In the genomic region with DNA sequence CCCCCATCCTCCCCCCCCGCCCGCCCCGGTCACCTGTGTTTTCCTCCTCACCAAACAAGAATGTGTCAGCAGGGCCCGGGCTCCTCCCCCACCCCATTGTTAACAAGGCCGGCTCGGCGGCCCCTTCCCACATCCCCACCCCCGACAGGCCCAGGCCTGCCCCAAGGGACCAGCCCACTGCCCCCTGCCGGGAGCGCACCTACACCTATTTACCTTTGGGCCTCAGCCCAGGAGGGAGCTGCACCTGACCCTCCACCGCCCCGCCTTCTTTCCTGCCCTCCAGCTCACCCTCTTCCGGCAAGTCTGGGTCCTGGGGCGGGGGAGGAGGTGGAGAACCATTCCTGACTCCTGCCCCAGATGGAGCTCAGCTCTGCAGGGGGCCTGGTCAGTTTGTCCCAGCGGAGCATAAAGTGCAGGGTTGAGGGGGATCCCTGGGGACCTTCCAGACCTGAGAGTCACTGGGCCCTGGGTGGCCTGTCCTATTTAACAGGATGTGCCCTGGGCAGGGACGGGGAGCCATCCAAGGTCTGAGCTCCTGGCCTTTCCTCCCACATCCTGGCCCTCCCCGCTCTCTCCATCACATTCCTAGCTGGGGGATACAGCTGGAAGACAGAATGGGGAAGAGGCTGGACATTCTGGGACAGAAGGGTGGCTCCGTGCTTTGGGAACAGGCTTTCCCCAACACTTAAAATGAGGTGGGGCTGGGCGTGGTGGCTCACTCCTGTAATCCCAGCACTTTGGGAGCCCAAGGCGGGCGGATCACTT, we compare ENCODE assay signal across 1 cellular context.
TF ChIP-seq lines count a peak whose summit lies in the region.

No MANE protein-coding gene starts in this region.

TF ChIP-seq in H1, 55 proteins besides CTCF, POLR2A, EP300 and RAD21:
- TF ChIP-seq TEAD4 (IDR thresholded peaks at IDR 0.05; ENCODE audit: low read depth, low read length) (peak; percentile 36; the same call in 1 of the 2 replicates), BCL11A (IDR thresholded peaks at IDR 0.05; ENCODE audit: low read depth in 2 of 2, low read length in 2 of 2) (no peak), ASH2L (IDR thresholded peaks at IDR 0.05; ENCODE audit: low read length) (peak; percentile 32), SIN3A (conservative IDR thresholded peaks at IDR 0.05 in 1 of 2, IDR thresholded peaks at IDR 0.05 in 1 of 2; ENCODE audit: low read depth in 1 of 2, low read length in 2 of 2) (no peak), GABPA (IDR thresholded peaks at IDR 0.05; ENCODE audit: borderline replicate concordance, insufficient read depth, low read length) (peak; percentile 8; the same call in 1 of the 2 replicates), NANOG (IDR thresholded peaks at IDR 0.05; ENCODE audit: insufficient read depth, low read depth, low read length, poor library complexity, severe bottlenecking) (no peak), KDM1A (IDR thresholded peaks at IDR 0.05; ENCODE audit: borderline replicate concordance, low read length) (peak; percentile 32; the same call in 1 of the 2 replicates), EGR1 (IDR thresholded peaks at IDR 0.05; ENCODE audit: borderline replicate concordance, low read depth, low read length) (peak; percentile 26; the same call in 1 of the 2 replicates), TAF7 (optimal IDR thresholded peaks at IDR 0.05; ENCODE audit: borderline replicate concordance, low read depth, low read length) (peak; percentile 19), SP2 (IDR thresholded peaks at IDR 0.05; ENCODE audit: low read length) (no peak), SP1 (IDR thresholded peaks at IDR 0.05; ENCODE audit: low read depth, low read length) (no peak), CTBP2 (IDR thresholded peaks at IDR 0.05; ENCODE audit: borderline replicate concordance, insufficient read depth, insufficient read length, low read length) (peak; percentile 74), TAF1 (IDR thresholded peaks at IDR 0.05; ENCODE audit: low read depth, low read length) (peak; percentile 12; the same call in 1 of the 2 replicates), KDM4A (IDR thresholded peaks at IDR 0.05; ENCODE audit: low read depth, low read length, severe bottlenecking) (no peak)
- TF ChIP-seq, protein P1, sequence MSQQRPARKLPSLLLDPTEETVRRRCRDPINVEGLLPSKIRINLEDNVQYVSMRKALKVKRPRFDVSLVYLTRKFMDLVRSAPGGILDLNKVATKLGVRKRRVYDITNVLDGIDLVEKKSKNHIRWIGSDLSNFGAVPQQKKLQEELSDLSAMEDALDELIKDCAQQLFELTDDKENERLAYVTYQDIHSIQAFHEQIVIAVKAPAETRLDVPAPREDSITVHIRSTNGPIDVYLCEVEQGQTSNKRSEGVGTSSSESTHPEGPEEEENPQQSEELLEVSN (IDR thresholded peaks at IDR 0.05): no peak
- TF ChIP-seq, protein P2, sequence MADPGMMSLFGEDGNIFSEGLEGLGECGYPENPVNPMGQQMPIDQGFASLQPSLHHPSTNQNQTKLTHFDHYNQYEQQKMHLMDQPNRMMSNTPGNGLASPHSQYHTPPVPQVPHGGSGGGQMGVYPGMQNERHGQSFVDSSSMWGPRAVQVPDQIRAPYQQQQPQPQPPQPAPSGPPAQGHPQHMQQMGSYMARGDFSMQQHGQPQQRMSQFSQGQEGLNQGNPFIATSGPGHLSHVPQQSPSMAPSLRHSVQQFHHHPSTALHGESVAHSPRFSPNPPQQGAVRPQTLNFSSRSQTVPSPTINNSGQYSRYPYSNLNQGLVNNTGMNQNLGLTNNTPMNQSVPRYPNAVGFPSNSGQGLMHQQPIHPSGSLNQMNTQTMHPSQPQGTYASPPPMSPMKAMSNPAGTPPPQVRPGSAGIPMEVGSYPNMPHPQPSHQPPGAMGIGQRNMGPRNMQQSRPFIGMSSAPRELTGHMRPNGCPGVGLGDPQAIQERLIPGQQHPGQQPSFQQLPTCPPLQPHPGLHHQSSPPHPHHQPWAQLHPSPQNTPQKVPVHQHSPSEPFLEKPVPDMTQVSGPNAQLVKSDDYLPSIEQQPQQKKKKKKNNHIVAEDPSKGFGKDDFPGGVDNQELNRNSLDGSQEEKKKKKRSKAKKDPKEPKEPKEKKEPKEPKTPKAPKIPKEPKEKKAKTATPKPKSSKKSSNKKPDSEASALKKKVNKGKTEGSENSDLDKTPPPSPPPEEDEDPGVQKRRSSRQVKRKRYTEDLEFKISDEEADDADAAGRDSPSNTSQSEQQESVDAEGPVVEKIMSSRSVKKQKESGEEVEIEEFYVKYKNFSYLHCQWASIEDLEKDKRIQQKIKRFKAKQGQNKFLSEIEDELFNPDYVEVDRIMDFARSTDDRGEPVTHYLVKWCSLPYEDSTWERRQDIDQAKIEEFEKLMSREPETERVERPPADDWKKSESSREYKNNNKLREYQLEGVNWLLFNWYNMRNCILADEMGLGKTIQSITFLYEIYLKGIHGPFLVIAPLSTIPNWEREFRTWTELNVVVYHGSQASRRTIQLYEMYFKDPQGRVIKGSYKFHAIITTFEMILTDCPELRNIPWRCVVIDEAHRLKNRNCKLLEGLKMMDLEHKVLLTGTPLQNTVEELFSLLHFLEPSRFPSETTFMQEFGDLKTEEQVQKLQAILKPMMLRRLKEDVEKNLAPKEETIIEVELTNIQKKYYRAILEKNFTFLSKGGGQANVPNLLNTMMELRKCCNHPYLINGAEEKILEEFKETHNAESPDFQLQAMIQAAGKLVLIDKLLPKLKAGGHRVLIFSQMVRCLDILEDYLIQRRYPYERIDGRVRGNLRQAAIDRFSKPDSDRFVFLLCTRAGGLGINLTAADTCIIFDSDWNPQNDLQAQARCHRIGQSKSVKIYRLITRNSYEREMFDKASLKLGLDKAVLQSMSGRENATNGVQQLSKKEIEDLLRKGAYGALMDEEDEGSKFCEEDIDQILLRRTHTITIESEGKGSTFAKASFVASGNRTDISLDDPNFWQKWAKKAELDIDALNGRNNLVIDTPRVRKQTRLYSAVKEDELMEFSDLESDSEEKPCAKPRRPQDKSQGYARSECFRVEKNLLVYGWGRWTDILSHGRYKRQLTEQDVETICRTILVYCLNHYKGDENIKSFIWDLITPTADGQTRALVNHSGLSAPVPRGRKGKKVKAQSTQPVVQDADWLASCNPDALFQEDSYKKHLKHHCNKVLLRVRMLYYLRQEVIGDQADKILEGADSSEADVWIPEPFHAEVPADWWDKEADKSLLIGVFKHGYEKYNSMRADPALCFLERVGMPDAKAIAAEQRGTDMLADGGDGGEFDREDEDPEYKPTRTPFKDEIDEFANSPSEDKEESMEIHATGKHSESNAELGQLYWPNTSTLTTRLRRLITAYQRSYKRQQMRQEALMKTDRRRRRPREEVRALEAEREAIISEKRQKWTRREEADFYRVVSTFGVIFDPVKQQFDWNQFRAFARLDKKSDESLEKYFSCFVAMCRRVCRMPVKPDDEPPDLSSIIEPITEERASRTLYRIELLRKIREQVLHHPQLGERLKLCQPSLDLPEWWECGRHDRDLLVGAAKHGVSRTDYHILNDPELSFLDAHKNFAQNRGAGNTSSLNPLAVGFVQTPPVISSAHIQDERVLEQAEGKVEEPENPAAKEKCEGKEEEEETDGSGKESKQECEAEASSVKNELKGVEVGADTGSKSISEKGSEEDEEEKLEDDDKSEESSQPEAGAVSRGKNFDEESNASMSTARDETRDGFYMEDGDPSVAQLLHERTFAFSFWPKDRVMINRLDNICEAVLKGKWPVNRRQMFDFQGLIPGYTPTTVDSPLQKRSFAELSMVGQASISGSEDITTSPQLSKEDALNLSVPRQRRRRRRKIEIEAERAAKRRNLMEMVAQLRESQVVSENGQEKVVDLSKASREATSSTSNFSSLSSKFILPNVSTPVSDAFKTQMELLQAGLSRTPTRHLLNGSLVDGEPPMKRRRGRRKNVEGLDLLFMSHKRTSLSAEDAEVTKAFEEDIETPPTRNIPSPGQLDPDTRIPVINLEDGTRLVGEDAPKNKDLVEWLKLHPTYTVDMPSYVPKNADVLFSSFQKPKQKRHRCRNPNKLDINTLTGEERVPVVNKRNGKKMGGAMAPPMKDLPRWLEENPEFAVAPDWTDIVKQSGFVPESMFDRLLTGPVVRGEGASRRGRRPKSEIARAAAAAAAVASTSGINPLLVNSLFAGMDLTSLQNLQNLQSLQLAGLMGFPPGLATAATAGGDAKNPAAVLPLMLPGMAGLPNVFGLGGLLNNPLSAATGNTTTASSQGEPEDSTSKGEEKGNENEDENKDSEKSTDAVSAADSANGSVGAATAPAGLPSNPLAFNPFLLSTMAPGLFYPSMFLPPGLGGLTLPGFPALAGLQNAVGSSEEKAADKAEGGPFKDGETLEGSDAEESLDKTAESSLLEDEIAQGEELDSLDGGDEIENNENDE (IDR thresholded peaks at IDR 0.05; ENCODE audit: insufficient replicate concordance, low read length): no peak
